In the genomic region with DNA sequence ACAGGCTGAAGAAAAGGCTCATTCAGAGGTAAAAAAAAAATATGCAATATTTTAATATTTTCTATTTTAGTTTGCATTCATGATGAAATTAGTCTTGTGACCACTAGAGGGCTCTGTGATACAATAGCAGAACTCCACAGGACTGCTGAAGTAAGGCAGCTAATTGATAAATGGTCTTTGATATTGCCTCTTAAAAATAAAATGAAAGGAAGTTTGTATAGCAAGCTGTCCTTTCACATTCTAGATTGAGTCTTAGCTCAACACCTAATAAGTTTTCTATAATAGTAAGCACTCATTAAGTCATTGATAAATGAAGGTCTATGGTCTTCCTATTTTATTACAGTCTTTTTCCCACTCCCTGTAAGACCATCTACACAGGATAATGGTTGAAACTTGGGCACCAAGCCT, we compare ENCODE assay signal across 8 cellular contexts.
DNase-seq lines count a peak whose midpoint lies in the region; ATAC-seq, FAIRE-seq and TF ChIP-seq lines count a peak whose summit lies in the region.

No MANE protein-coding gene starts in this region.

- TF ChIP-seq CTCF in bronchial epithelial cell (IDR thresholded peaks at IDR 0.05; ENCODE audit: insufficient read depth, low read length, severe bottlenecking): peak; percentile 53
- TF ChIP-seq CTCF in mucosa of descending colon (IDR thresholded peaks at IDR 0.05): peak; percentile 19

- DNase-seq in Right ventricle myocardium superior: no peak
- DNase-seq in left cardiac atrium: no peak
- peak; percentile 66 for DNase-seq in NCI-H2227 treated with DMSO at 0.1 percent for 48 hours (lab: John Stamatoyannopoulos, UW)
- peak; percentile 43 for DNase-seq in bronchial epithelial cell (ENCODE audit: low read depth)
- no peak for DNase-seq in mucosa of descending colon
- DNase-seq in activated T-cell treated with anti-CD3 and anti-CD28 coated beads, Interleukin-2, amount 50 U/mL, for 72 hours: no peak
- DNase-seq in cortex of kidney (lab: John Stamatoyannopoulos, UW): no peak

- H3K4me3 ChIP-seq in bronchial epithelial cell (ENCODE audit: low read depth, low read length): no peak overlapping the region
- H3K4me3 ChIP-seq in mucosa of descending colon: no peak overlapping the region

- H3K27ac Mint-ChIP-seq in activated T-cell treated with anti-CD3 and anti-CD28 coated beads, Interleukin-2, amount 50 U/mL, for 72 hours: no peak overlapping the region

- H3K27me3 ChIP-seq in bronchial epithelial cell (ENCODE audit: control insufficient read depth, insufficient read depth, low read length): no peaks in the 10 kb centered on the region

- no peaks in the 10 kb centered on the region for H3K9me3 Mint-ChIP-seq in activated T-cell treated with anti-CD3 and anti-CD28 coated beads, Interleukin-2, amount 50 U/mL, for 72 hours

- no peaks in the 10 kb centered on the region for H3K27me3 Mint-ChIP-seq in activated T-cell treated with anti-CD3 and anti-CD28 coated beads, Interleukin-2, amount 50 U/mL, for 72 hours (ENCODE audit: low read depth)

- H3K4me1 Mint-ChIP-seq in activated T-cell treated with anti-CD3 and anti-CD28 coated beads, Interleukin-2, amount 50 U/mL, for 72 hours (ENCODE audit: low read depth): no peaks in the 10 kb centered on the region

- H3K36me3 Mint-ChIP-seq in activated T-cell treated with anti-CD3 and anti-CD28 coated beads, Interleukin-2, amount 50 U/mL, for 72 hours (ENCODE audit: insufficient read depth in 2 of 2): no peaks in the 10 kb centered on the region

- H3K9me3 ChIP-seq in mucosa of descending colon: no peaks in the 10 kb centered on the region

- H3K4me1 ChIP-seq in mucosa of descending colon (ENCODE audit: low read depth): no peaks in the 10 kb centered on the region

- H3K36me3 ChIP-seq in bronchial epithelial cell (ENCODE audit: control insufficient read depth, insufficient read depth, low read length) (no peaks in the 10 kb centered on the region), mucosa of descending colon (ENCODE audit: low read depth) (no peaks in the 10 kb centered on the region)

- no peak for FAIRE-seq in bronchial epithelial cell (lab: Jason Lieb, UNC)

- intact Hi-C loops in Right ventricle myocardium superior (cut with DNase I): loop anchor here (10.0 kb wide), 1 partner anchor 1028 kb away; no protein-coding TSS in a partner anchor
- intact Hi-C loops in left cardiac atrium (cut with DNase I): loop anchor here in 1 of 2 donors (5.0 kb wide), 1 partner anchor 1026 kb away; no protein-coding TSS in a partner anchor
- intact Hi-C loops in mucosa of descending colon (cut with DNase I, micrococcal nuclease): no loop called here

- ATAC-seq in Right ventricle myocardium superior (ENCODE audit: poor library complexity) (peak; percentile 46), left cardiac atrium (no peak), HG02943 (IDR thresholded peaks at IDR 0.05; ENCODE audit: low read depth, unreplicated experiment) (peak; percentile 71), mucosa of descending colon (no peak)
- no peak for ATAC-seq in activated T-cell treated with anti-CD3 and anti-CD28 coated beads, Interleukin-2, amount 50 U/mL, for 72 hours (replicated peaks in 1 of 2)

- H3K4me3 Mint-ChIP-seq in activated T-cell treated with anti-CD3 and anti-CD28 coated beads, Interleukin-2, amount 50 U/mL, for 72 hours: no peak overlapping the region

Comparison
In these comparisons a context has a peak if more than half of its experiments do, and no peak if none do; other contexts are left out.
1. ATAC-seq: peak in Right ventricle myocardium superior (single experiment) and HG02943 (single experiment); none in left cardiac atrium (0 of 2), mucosa of descending colon (single experiment) and activated T-cell treated with anti-CD3 and anti-CD28 coated beads, Interleukin-2, amount 50 U/mL, for 72 hours (0 of 2).
2. DNase-seq: peak in NCI-H2227 treated with DMSO at 0.1 percent for 48 hours (single experiment) and bronchial epithelial cell (single experiment); none in Right ventricle myocardium superior (single experiment), left cardiac atrium (single experiment), mucosa of descending colon (0 of 3), activated T-cell treated with anti-CD3 and anti-CD28 coated beads, Interleukin-2, amount 50 U/mL, for 72 hours (0 of 2) and cortex of kidney (single experiment).